In the genomic region with DNA sequence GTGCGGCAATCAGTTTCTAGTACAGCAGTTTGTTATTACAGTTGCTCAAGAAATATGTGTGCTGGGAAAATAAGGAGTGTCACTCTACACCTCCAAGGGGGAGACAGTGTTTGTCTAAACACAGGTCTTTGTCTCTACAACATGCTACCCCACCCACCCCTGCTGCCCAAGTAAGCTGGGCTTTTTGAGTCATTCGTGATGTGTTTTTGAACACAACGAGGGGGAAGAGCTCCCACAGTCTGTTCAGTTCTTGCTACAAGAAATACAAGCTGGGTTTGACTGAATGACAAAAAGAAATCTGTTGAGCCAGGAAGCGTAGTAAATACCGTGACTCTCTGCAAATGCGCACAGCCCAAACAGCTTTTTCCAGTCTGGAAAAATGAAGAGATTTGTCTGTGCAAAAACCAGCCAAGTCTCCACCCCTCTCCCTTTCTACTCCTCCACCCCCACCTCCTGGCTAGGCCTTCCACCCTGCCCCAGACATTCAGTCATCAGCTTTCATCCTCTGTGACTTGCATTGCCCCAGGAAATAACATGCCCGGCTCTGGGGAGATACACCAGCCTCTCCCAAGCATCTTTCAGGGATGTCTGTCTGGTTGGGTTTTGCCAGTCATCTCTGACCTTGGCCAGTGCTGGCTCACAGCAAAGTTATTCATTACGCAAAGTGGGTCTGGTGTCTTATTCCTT, we compare ENCODE assay signal across 8 cellular contexts. TPM values are rescaled to one million over a fixed set of nuclear protein-coding genes. Genes with fewer than 3 reads are reported as not detected.
DNase-seq lines count a peak whose midpoint lies in the region; ATAC-seq and TF ChIP-seq lines count a peak whose summit lies in the region.

No MANE protein-coding gene starts in this region.

- intact Hi-C loops in heart right ventricle (cut with DNase I): no loop called here
- intact Hi-C loops in posterior vena cava (cut with DNase I): no loop called here

- peaks cover 13% of the 10 kb centered on the region for H3K4me1 Mint-ChIP-seq in activated naive CD8-positive, alpha-beta T cell treated with anti-CD3 and anti-CD28 coated beads, Interleukin-2, amount 50 U/mL, for 24 hours

- H3K9me3 Mint-ChIP-seq in activated naive CD8-positive, alpha-beta T cell treated with anti-CD3 and anti-CD28 coated beads, Interleukin-2, amount 50 U/mL, for 24 hours: no peaks in the 10 kb centered on the region

- H3K27me3 ChIP-seq in heart right ventricle: no peaks in the 10 kb centered on the region

- H3K27ac ChIP-seq in C4-2B (peak overlapping the region; percentile 8), heart right ventricle (peak overlapping the region; percentile 44 to 92 (median 72))

- no peaks in the 10 kb centered on the region for H3K9me3 ChIP-seq in heart right ventricle

- TF ChIP-seq CTCF in C4-2B (conservative IDR thresholded peaks at IDR 0.05) (no peak), heart right ventricle (IDR thresholded peaks at IDR 0.05) (no peak)

- no peaks in the 10 kb centered on the region for H3K27me3 Mint-ChIP-seq in activated naive CD8-positive, alpha-beta T cell treated with anti-CD3 and anti-CD28 coated beads, Interleukin-2, amount 50 U/mL, for 24 hours

- peaks cover 11% of the 10 kb centered on the region for H3K36me3 Mint-ChIP-seq in activated naive CD8-positive, alpha-beta T cell treated with anti-CD3 and anti-CD28 coated beads, Interleukin-2, amount 50 U/mL, for 24 hours (ENCODE audit: low read depth)

- H3K4me1 ChIP-seq in heart right ventricle: peaks cover 9 to 86% (median 63%) of the 10 kb centered on the region in 9 donors

- ATAC-seq in heart right ventricle: peak; percentile 83 to 88 (median 87)
- no peak for ATAC-seq in GM18511 (IDR thresholded peaks at IDR 0.05; ENCODE audit: unreplicated experiment)
- ATAC-seq in activated naive CD8-positive, alpha-beta T cell treated with anti-CD3 and anti-CD28 coated beads, Interleukin-2, amount 50 U/mL, for 24 hours: no peak

- no peaks in the 10 kb centered on the region for H3K36me3 ChIP-seq in heart right ventricle

- DNase-seq in T1000 (lab: John Stamatoyannopoulos, UW) (peak; percentile 50), heart right ventricle (peak; percentile 51 to 81), posterior vena cava (ENCODE audit: low spot score) (peak; percentile 90), SK-N-DZ (ENCODE audit: low spot score) (no peak), 8988T (no peak)
- no peak for DNase-seq in activated naive CD8-positive, alpha-beta T cell treated with anti-CD3 and anti-CD28 coated beads, Interleukin-2, amount 50 U/mL, for 24 hours

- WGBS in heart right ventricle, 2 donors: 45 to 56% methylated on average over 8 of the region's 8 CpGs

- H3K27ac Mint-ChIP-seq in activated naive CD8-positive, alpha-beta T cell treated with anti-CD3 and anti-CD28 coated beads, Interleukin-2, amount 50 U/mL, for 24 hours: no peak overlapping the region

- no peak overlapping the region for H3K4me3 Mint-ChIP-seq in activated naive CD8-positive, alpha-beta T cell treated with anti-CD3 and anti-CD28 coated beads, Interleukin-2, amount 50 U/mL, for 24 hours

- H3K4me3 ChIP-seq in heart right ventricle: no peak overlapping the region

RNA-seq across cellular contexts. Expression of a gene that starts 25.7 kb away (rescaled TPM):
- 10 to 100 TPM; 39.6 to 58.4 (median 45.1) TPM for total RNA-seq in heart right ventricle
- 10 to 100 TPM in 1 of 2 donors, 1 to 10 TPM in 1; 7.0 to 15.7 TPM for polyA plus RNA-seq in heart right ventricle
- 10 to 100 TPM; 84.7 to 90.4 TPM for total RNA-seq in posterior vena cava
- 13.6 and 17.1 TPM in 2 replicates for polyA plus RNA-seq in SK-N-DZ (2014; cell fraction: cytosol; rRNA removed)
- 23.4 and 32.7 TPM in 2 replicates for polyA plus RNA-seq in SK-N-DZ (2014; cell fraction: nucleus; rRNA removed)

RNA-seq across cellular contexts. Expression of a gene that starts 27.8 kb away (rescaled TPM):
- total RNA-seq in heart right ventricle (1 to 10 TPM in 1 of 10 donors, under 1 TPM in 7, not detected in 2; 0.29 to 1.2 (median 0.51) TPM), posterior vena cava (1 to 10 TPM; 1.0 to 3.2 TPM)
- polyA plus RNA-seq in heart right ventricle: 1 to 10 TPM in 1 of 2 donors, under 1 TPM in 1; 0.17 to 1.5 TPM
- not detected in 2 replicates for polyA plus RNA-seq in SK-N-DZ (2014; cell fraction: cytosol; rRNA removed)
- polyA plus RNA-seq in SK-N-DZ (2014; cell fraction: nucleus; rRNA removed): not detected in 2 replicates

Comparison
In these comparisons a context has a peak if more than half of its experiments do, and no peak if none do; other contexts are left out.
1. DNase-seq: peak in T1000 (single experiment), heart right ventricle (2 of 2) and posterior vena cava (single experiment); none in SK-N-DZ (single experiment), 8988T (single experiment) and activated naive CD8-positive, alpha-beta T cell treated with anti-CD3 and anti-CD28 coated beads, Interleukin-2, amount 50 U/mL, for 24 hours (single experiment).
2. ATAC-seq: peak in heart right ventricle (8 of 8); none in GM18511 (single experiment) and activated naive CD8-positive, alpha-beta T cell treated with anti-CD3 and anti-CD28 coated beads, Interleukin-2, amount 50 U/mL, for 24 hours (single experiment).